Comparison of ENCODE assay signal across 2 cellular contexts in genomic region chr21:45403825-45404725, GRCh38.
TF ChIP-seq lines count a peak whose summit lies in the region.

No MANE protein-coding gene starts in this region.

TF ChIP-seq in A549, 52 proteins besides CTCF, POLR2A, EP300 and RAD21 (continued from another document):
- TF ChIP-seq BCL3 (IDR thresholded peaks at IDR 0.05) (no peak), E2F6 (IDR thresholded peaks at IDR 0.05; ENCODE audit: borderline replicate concordance, low read depth) (no peak), ZSCAN20 (CRISPR knock-in tag; IDR thresholded peaks at IDR 0.05) (no peak), JUN (IDR thresholded peaks at IDR 0.05) (no peak)

TF ChIP-seq in IMR-90, 13 proteins besides CTCF, POLR2A, EP300 and RAD21 (continued from another document):
- TF ChIP-seq USF2 (IDR thresholded peaks at IDR 0.05; ENCODE audit: low read depth, low read length) (no peak), NFE2L2 (IDR thresholded peaks at IDR 0.05; ENCODE audit: low read depth, low read length) (no peak), MAFK (IDR thresholded peaks at IDR 0.05; ENCODE audit: low read depth, low read length) (no peak), RFX5 (IDR thresholded peaks at IDR 0.05; ENCODE audit: low read depth, low read length) (no peak), CHD1 (IDR thresholded peaks at IDR 0.05; ENCODE audit: low read depth, low read length) (no peak), FOS (IDR thresholded peaks at IDR 0.05; ENCODE audit: low read depth, low read length) (no peak), SMC3 (IDR thresholded peaks at IDR 0.05; ENCODE audit: low read depth, low read length) (no peak)
